Comparison of ENCODE assay signal across 8 cellular contexts in the genomic region with DNA sequence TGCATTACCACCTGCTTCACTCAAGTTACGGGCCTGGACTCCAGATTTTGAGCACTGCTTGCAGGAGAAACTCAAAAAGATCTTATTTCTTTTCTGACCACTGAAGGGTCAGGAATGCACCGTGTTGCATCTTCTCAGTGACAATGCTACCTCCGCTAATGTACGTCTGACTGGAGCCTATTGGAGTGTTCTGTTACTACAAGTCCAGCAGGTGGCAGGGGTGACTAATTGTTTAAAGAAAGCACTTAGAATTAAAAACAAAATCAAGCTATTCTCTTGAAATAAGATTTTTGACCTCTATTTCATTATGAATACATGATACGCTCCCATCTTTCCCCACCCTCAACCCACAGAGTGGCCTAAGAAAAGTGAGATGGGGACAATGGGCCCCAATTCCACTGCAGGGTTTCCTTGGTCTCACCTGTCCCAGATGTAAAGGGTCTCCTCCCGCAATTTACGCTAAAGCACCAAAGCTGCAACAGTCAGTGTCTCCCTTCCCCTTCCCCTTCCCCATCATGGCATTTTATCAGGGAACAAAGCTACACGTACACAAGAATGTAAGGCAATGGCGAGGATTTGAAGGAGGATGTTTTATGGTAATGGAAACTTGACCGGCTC. TPM values are rescaled to one million over a fixed set of nuclear protein-coding genes. Genes with fewer than 3 reads are reported as not detected.
A peak's percentile ranks its signal among the peaks of the same experiment; 100 is the strongest.
DNase-seq lines count a peak whose midpoint lies in the region; ATAC-seq and TF ChIP-seq lines count a peak whose summit lies in the region.

No MANE protein-coding gene starts in this region.

- no peak overlapping the region for H3K23ac ChIP-seq in mesenchymal stem cell (ENCODE audit: low read length in 2 of 2)

- no peaks in the 10 kb centered on the region for H3K4me1 ChIP-seq in mesenchymal stem cell (ENCODE audit: control insufficient read depth, insufficient read depth, low read depth, low read length)

- H3K79me1 ChIP-seq in mesenchymal stem cell (replicated peaks; ENCODE audit: low read length, poor library complexity, severe bottlenecking) = no peaks in the 10 kb centered on the region

- WGBS in mesenchymal stem cell = 53% methylated on average over 7 of the region's 10 CpGs

- no peak overlapping the region for H3K14ac ChIP-seq in mesenchymal stem cell (ENCODE audit: low read length in 2 of 2)

- no peak overlapping the region for H2BK120ac ChIP-seq in mesenchymal stem cell (ENCODE audit: low read depth, low read length)

- DNase-seq in DMS 273 treated with DMSO at 0.1 percent for 48 hours (lab: John Stamatoyannopoulos, UW) (peak; percentile 20), NCI-H69 (lab: John Stamatoyannopoulos, UW) (peak; percentile 83), cardiac fibroblast (ENCODE audit: low read depth in 2 of 2) (peak; percentile 80 to 82), mesenchymal stem cell (peak; percentile 57), 8988T (no peak)

- H3K4ac ChIP-seq in mesenchymal stem cell (ENCODE audit: low read depth in 1 of 2, low read length in 2 of 2) = no peak overlapping the region

- no peak overlapping the region for H3K4me2 ChIP-seq in mesenchymal stem cell (ENCODE audit: low read length, poor library complexity, severe bottlenecking)

- no peaks in the 10 kb centered on the region for H3K36me3 ChIP-seq in mesenchymal stem cell (ENCODE audit: control insufficient read depth in 1 of 2, insufficient read depth in 2 of 2, low read depth in 1 of 2, low read length in 2 of 2)

- H3K4me3 ChIP-seq in cardiac fibroblast (replicated peaks in 1 of 2; ENCODE audit: low read depth in 2 of 2, low read length in 2 of 2) (no peak overlapping the region), mesenchymal stem cell (ENCODE audit: insufficient read depth in 1 of 2, low read depth in 1 of 2, low read length in 2 of 2) (no peak overlapping the region)

- H3K27me3 ChIP-seq in mesenchymal stem cell (ENCODE audit: control insufficient read depth in 1 of 2, insufficient read depth in 1 of 2, low read length in 2 of 2) = peaks cover 0 to 7% of the 10 kb centered on the region in 2 experiments

- ATAC-seq in HG03095 (IDR thresholded peaks at IDR 0.05; ENCODE audit: unreplicated experiment) (peak; percentile 49), HG03039 (IDR thresholded peaks at IDR 0.05; ENCODE audit: unreplicated experiment) (no peak), HG03025 (IDR thresholded peaks at IDR 0.05; ENCODE audit: low FRiP score, unreplicated experiment) (no peak)

- no peak overlapping the region for H3K9ac ChIP-seq in mesenchymal stem cell (ENCODE audit: low read length)

- no peak overlapping the region for H4K8ac ChIP-seq in mesenchymal stem cell (ENCODE audit: low read length)

- H2AK5ac ChIP-seq in mesenchymal stem cell (ENCODE audit: low read length, severe bottlenecking) = no peak overlapping the region

- H3K9me3 ChIP-seq in mesenchymal stem cell (ENCODE audit: control insufficient read depth, low read length) = no peaks in the 10 kb centered on the region

- no peak overlapping the region for H3K27ac ChIP-seq in mesenchymal stem cell (ENCODE audit: low read length, poor library complexity, severe bottlenecking)

- H3K18ac ChIP-seq in mesenchymal stem cell (ENCODE audit: low read depth in 1 of 2, low read length in 2 of 2) = no peak overlapping the region

- H2AFZ ChIP-seq in mesenchymal stem cell (ENCODE audit: low read depth, low read length) = no peak overlapping the region

- no peak overlapping the region for H2BK5ac ChIP-seq in mesenchymal stem cell (ENCODE audit: low read depth, low read length, poor library complexity, severe bottlenecking)

- no peak overlapping the region for H2BK12ac ChIP-seq in mesenchymal stem cell (ENCODE audit: low read length in 2 of 2)

- H4K91ac ChIP-seq in mesenchymal stem cell (ENCODE audit: low read length) = no peak overlapping the region

- H2BK15ac ChIP-seq in mesenchymal stem cell (ENCODE audit: low read depth, poor library complexity, severe bottlenecking) = no peak overlapping the region

- TF ChIP-seq CTCF in cardiac fibroblast (IDR thresholded peaks at IDR 0.05; ENCODE audit: low read depth, low read length) = peak; percentile 55

RNA-seq across cellular contexts. Expression of a gene that starts 2.2 kb away (rescaled TPM):
- not detected for polyA plus RNA-seq in mesenchymal stem cell (2013, experiment 1 of 2)
- polyA plus RNA-seq in mesenchymal stem cell (2013, experiment 2 of 2) = not detected

RNA-seq across cellular contexts. Expression of a gene that starts 26.5 kb away (rescaled TPM):
- 6.2 TPM for polyA plus RNA-seq in mesenchymal stem cell (2013, experiment 1 of 2)
- polyA plus RNA-seq in mesenchymal stem cell (2013, experiment 2 of 2) = 6.5 TPM
